ENCODE assay signal across 8 cellular contexts in the genomic region with DNA sequence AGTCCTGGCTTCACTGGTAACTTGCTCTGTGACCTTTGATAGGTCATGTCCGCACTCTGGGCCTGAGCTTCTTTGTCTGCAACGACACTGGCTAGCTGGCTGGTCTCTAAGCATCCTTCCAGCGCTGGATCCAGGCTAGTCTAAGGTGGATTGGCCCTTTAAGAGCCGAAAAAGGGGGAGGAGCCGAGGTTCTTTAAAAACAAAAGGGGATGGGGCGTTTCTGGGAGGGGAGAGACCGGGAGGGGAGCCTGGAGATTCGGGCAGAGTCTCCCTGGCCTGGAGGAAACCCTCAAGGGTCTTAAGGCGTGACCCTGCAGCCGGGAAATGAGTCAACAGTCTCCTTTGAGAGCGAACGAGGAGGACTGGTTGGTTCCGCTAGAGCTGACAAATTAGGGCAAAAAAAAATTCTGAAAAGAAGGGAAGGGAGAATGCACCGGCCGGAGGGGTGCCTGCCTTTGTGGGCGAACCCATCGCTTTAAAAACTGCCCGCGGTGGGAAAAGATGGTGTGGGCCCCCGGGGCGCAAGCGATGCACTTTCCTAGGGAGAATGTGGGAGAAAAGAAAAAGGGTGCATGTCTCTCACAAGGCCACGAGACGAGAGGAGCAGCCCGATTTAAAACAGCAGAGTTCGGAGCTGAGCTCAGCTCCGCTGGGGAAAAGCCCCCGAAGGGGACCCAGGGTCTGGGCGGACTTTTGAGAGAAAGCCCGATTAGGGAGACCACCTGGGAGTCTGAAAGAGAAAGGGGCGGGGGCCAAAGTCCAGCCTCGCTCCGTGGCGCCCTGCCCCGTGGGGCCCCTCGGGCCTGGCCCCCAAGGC. TPM values are rescaled to one million over a fixed set of nuclear protein-coding genes. Genes with fewer than 3 reads are reported as not detected.
DNase-seq lines count a peak whose midpoint lies in the region; ATAC-seq and TF ChIP-seq lines count a peak whose summit lies in the region.

No MANE protein-coding gene starts in this region.

- intact Hi-C loops in CD8-positive, alpha-beta T cell (cut with DNase I, micrococcal nuclease), result loop anchor here (1.0 to 5.0 kb wide), 11 partner anchors 45 to 382 kb away; partner anchors contain the start of genes SPINDOC (in 2 of the 2), ATL3 (in 1 of the 2), NAA40 (in 1 of the 2) and RTN3 (in 1 of the 2)

- H3K27ac ChIP-seq in CD8-positive, alpha-beta T cell (ENCODE audit: low read depth, low read length), result peak overlapping the region; percentile 13
- H3K27ac ChIP-seq in mesodermal cell (ENCODE audit: low read depth, low read length, severe bottlenecking), result peak overlapping the region; percentile 89

- H3K9me3 Mint-ChIP-seq in CD8-positive, alpha-beta T cell, result no peaks in the 10 kb centered on the region
- no peaks in the 10 kb centered on the region for H3K9me3 Mint-ChIP-seq in stimulated activated naive CD8-positive, alpha-beta T cell treated with anti-CD3 and anti-CD28 coated beads, Interleukin-15, Interleukin-2, amounts not matched to agents 100 ng/mL and 50 ng/mL, for 24 hours

- H3K4me1 Mint-ChIP-seq in CD8-positive, alpha-beta T cell (ENCODE audit: low read depth), result peaks cover 16% of the 10 kb centered on the region
- peaks cover 8% of the 10 kb centered on the region for H3K4me1 Mint-ChIP-seq in stimulated activated naive CD8-positive, alpha-beta T cell treated with anti-CD3 and anti-CD28 coated beads, Interleukin-15, Interleukin-2, amounts not matched to agents 100 ng/mL and 50 ng/mL, for 24 hours (ENCODE audit: low read depth)

- DNase-seq in CD8-positive, alpha-beta T cell, result peak in 5 of 7 experiments; percentile 31 to 58 (median 34)
- peak; percentile 61 for DNase-seq in HEK293T (ENCODE audit: extremely low spot score)
- peak; percentile 88 for DNase-seq in NCI-H748 (lab: John Stamatoyannopoulos, UW; ENCODE audit: unreplicated experiment)
- peak; percentile 29 for DNase-seq in activated CD8-positive, alpha-beta memory T cell treated with anti-CD3 and anti-CD28 coated beads, Interleukin-2, amount 50 U/mL, for 4 hours
- peak; percentile 49 to 64 for DNase-seq in erythroblast (lab: John Stamatoyannopoulos, UW)

- TF ChIP-seq POLR2A in erythroblast (IDR thresholded peaks at IDR 0.05; ENCODE audit: low read length), result no peak

- WGBS in mesodermal cell (ENCODE audit: insufficient coverage in 2 of 2), 2 experiments, result 1% methylated on average over 27 to 35 of the region's 36 CpGs

- H3K27me3 Mint-ChIP-seq in CD8-positive, alpha-beta T cell (ENCODE audit: low read depth), result no peaks in the 10 kb centered on the region
- peaks cover 10% of the 10 kb centered on the region for H3K27me3 Mint-ChIP-seq in stimulated activated naive CD8-positive, alpha-beta T cell treated with anti-CD3 and anti-CD28 coated beads, Interleukin-15, Interleukin-2, amounts not matched to agents 100 ng/mL and 50 ng/mL, for 24 hours

- no peaks in the 10 kb centered on the region for H3K27me3 ChIP-seq in CD8-positive, alpha-beta T cell (ENCODE audit: insufficient read depth, low read length)

- no peaks in the 10 kb centered on the region for H3K9me3 ChIP-seq in CD8-positive, alpha-beta T cell (ENCODE audit: low read length)
- no peaks in the 10 kb centered on the region for H3K9me3 ChIP-seq in mesodermal cell (ENCODE audit: control insufficient read depth, low read length)

- peaks cover 15% of the 10 kb centered on the region for H3K4me1 ChIP-seq in CD8-positive, alpha-beta T cell (ENCODE audit: insufficient read depth, low read length)
- H3K4me1 ChIP-seq in mesodermal cell (ENCODE audit: control insufficient read depth, insufficient read depth, low read length, poor library complexity, severe bottlenecking), result peaks cover 36% of the 10 kb centered on the region

- no peaks in the 10 kb centered on the region for H3K36me3 ChIP-seq in CD8-positive, alpha-beta T cell (ENCODE audit: insufficient read depth, low read length)
- H3K36me3 ChIP-seq in mesodermal cell (ENCODE audit: control insufficient read depth, insufficient read depth, low read length), result peaks cover 32% of the 10 kb centered on the region

- peak overlapping the region; percentile 94 for H3K4me3 Mint-ChIP-seq in CD8-positive, alpha-beta T cell
- H3K4me3 Mint-ChIP-seq in stimulated activated naive CD8-positive, alpha-beta T cell treated with anti-CD3 and anti-CD28 coated beads, Interleukin-15, Interleukin-2, amounts not matched to agents 100 ng/mL and 50 ng/mL, for 24 hours, result peak overlapping the region; percentile 87

- peak overlapping the region; percentile 86 for H3K27ac Mint-ChIP-seq in CD8-positive, alpha-beta T cell
- peak overlapping the region; percentile 80 for H3K27ac Mint-ChIP-seq in stimulated activated naive CD8-positive, alpha-beta T cell treated with anti-CD3 and anti-CD28 coated beads, Interleukin-15, Interleukin-2, amounts not matched to agents 100 ng/mL and 50 ng/mL, for 24 hours

- peak; percentile 22 for ATAC-seq in CD8-positive, alpha-beta T cell
- ATAC-seq in GM21576 (IDR thresholded peaks at IDR 0.05; ENCODE audit: unreplicated experiment), result no peak

- TF ChIP-seq CTCF in CD8-positive, alpha-beta T cell (IDR thresholded peaks at IDR 0.05), result no peak

- H3K36me3 Mint-ChIP-seq in CD8-positive, alpha-beta T cell, result peaks cover 6% of the 10 kb centered on the region
- H3K36me3 Mint-ChIP-seq in stimulated activated naive CD8-positive, alpha-beta T cell treated with anti-CD3 and anti-CD28 coated beads, Interleukin-15, Interleukin-2, amounts not matched to agents 100 ng/mL and 50 ng/mL, for 24 hours (ENCODE audit: low read depth), result no peaks in the 10 kb centered on the region

- H3K4me3 ChIP-seq in CD8-positive, alpha-beta T cell (ENCODE audit: low read depth, low read length), result peak overlapping the region; percentile 69
- H3K4me3 ChIP-seq in mesodermal cell (ENCODE audit: extremely low read depth, insufficient read depth, low read length, poor library complexity, severe bottlenecking), result peak overlapping the region; percentile 88

- CTCF ChIA-PET in CD8-positive, alpha-beta T cell (lab: Charles Lee), result interaction anchor here (0.7 to 4.8 kb wide), 16 partner anchors 11 to 399 kb away, joined by 3 to 38 read pairs (median 4); partner anchors contain the start of genes ATL3, COX8A, MACROD1 and MARK2
- CTCF ChIA-PET in HEK293T (lab: Yijun Ruan, JAX), result interaction anchor here (1.1 to 1.6 kb wide), 3 partner anchors 105 to 403 kb away, joined by 3 to 6 read pairs (median 3); no protein-coding TSS in a partner anchor

- POLR2A ChIA-PET in CD8-positive, alpha-beta T cell (lab: Charles Lee), result interaction anchor here (0.8 to 3.0 kb wide), 4 partner anchors 22 to 288 kb away, joined by 3 to 11 read pairs (median 4); partner anchors contain the start of genes MARK2 and RTN3
- POLR2A ChIA-PET in HEK293T (lab: Yijun Ruan, JAX), result interaction anchor here (1.1 to 2.5 kb wide), 5 partner anchors 44 to 398 kb away, joined by 3 to 10 read pairs (median 5); no protein-coding TSS in a partner anchor

TF ChIP-seq in HEK293T, 16 proteins besides CTCF, POLR2A, EP300 and RAD21:
- TF ChIP-seq FOXA1 (IDR thresholded peaks at IDR 0.05), result no peak

RNA-seq across cellular contexts. Expression of gene ZFTA, which starts 1.0 kb away (rescaled TPM):
- 1 to 10 TPM; 3.2 to 5.7 TPM for total RNA-seq in CD8-positive, alpha-beta T cell
- 18.4 TPM for polyA plus RNA-seq in mesodermal cell (2013, experiment 1 of 2)
- 14.6 TPM for polyA plus RNA-seq in mesodermal cell (2013, experiment 2 of 2)

RNA-seq across cellular contexts. Expression of gene SPINDOC, which starts 45.6 kb away (rescaled TPM):
- total RNA-seq in CD8-positive, alpha-beta T cell, result 1 to 10 TPM; 4.0 to 4.1 TPM
- polyA plus RNA-seq in mesodermal cell (2013, experiment 1 of 2), result 69.9 TPM
- polyA plus RNA-seq in mesodermal cell (2013, experiment 2 of 2), result 52.9 TPM

Comparison
In these comparisons a context has a peak if more than half of its experiments do, and no peak if none do; other contexts are left out.
1. DNase-seq: peak in every context shown above with its lines; median percentile 88 in NCI-H748; 61 in HEK293T; 56 in erythroblast; 34 in CD8-positive, alpha-beta T cell; 29 in activated CD8-positive, alpha-beta memory T cell treated with anti-CD3 and anti-CD28 coated beads, Interleukin-2, amount 50 U/mL, for 4 hours.